In genomic region chr19:47225746-47226425, GRCh38 we compare ENCODE assay signal across 8 cellular contexts. TPM values are rescaled to one million over a fixed set of nuclear protein-coding genes. Genes with fewer than 3 reads are reported as not detected.
DNase-seq lines count a peak whose midpoint lies in the region; ATAC-seq and TF ChIP-seq lines count a peak whose summit lies in the region.

No MANE protein-coding gene starts in this region.

- H3K9me3 ChIP-seq in colonic mucosa: no peaks in the 10 kb centered on the region

- peak overlapping the region; percentile 34 for H3K4me3 ChIP-seq in colonic mucosa

- peak overlapping the region; percentile 94 to 99 for H3K9ac ChIP-seq in colonic mucosa (ENCODE audit: low read depth in 2 of 2, low read length in 2 of 2)

- peak; percentile 35 for ATAC-seq in HG03103 (IDR thresholded peaks at IDR 0.05; ENCODE audit: low read depth, unreplicated experiment)

- TF ChIP-seq CTCF in colonic mucosa (IDR thresholded peaks at IDR 0.05): no peak

- peak overlapping the region; percentile 97 for H3K27ac ChIP-seq in colonic mucosa

- DNase-seq in NCI-H187 (lab: John Stamatoyannopoulos, UW): peak; percentile 76 to 79
- no peak for DNase-seq in NCI-H187 treated with DMSO at 0.1 percent for 48 hours (lab: John Stamatoyannopoulos, UW)
- peak; percentile 74 to 96 for DNase-seq in NCI-H446 (lab: John Stamatoyannopoulos, UW)
- peak; percentile 84 to 85 for DNase-seq in activated CD4-positive, alpha-beta T cell treated with anti-CD3 and anti-CD28 coated beads for 4 hours
- DNase-seq in colonic mucosa: peak; percentile 88
- peak; percentile 96 for DNase-seq in left kidney (ENCODE audit: low read depth, low spot score)
- peak in 3 of 4 experiments; percentile 69 to 75 (median 71) for DNase-seq in stimulated activated CD4-positive, alpha-beta T cell treated with anti-CD3 and anti-CD28 coated beads, Interleukin-1b, Interleukin-23, amount 100 ng/mL, for 24 hours (ENCODE audit: low read depth in 4 of 4, low spot score in 1 of 4)

- H3K27me3 ChIP-seq in colonic mucosa: no peaks in the 10 kb centered on the region

- intact Hi-C loops in colonic mucosa (cut with DNase I): no loop called here

- H3K4me1 ChIP-seq in colonic mucosa: peaks cover 10% of the 10 kb centered on the region

- H3K36me3 ChIP-seq in colonic mucosa: no peaks in the 10 kb centered on the region

RNA-seq across cellular contexts. Expression of gene BBC3, which starts 5.1 kb away (rescaled TPM):
- total RNA-seq in colonic mucosa: 10 to 100 TPM; 19.5 to 21.7 TPM

RNA-seq across cellular contexts. Expression of gene CCDC9, which starts 30.4 kb away (rescaled TPM):
- total RNA-seq in colonic mucosa: 10 to 100 TPM; 27.2 to 37.3 TPM

RNA-seq across cellular contexts. Expression of gene INAFM1, which starts 48.8 kb away (rescaled TPM):
- 10 to 100 TPM; 12.8 to 19.6 TPM for total RNA-seq in colonic mucosa
